1 cellular context compared by ENCODE assay signal in genomic region chr5:36079200-36079761, GRCh38.
A peak's percentile ranks its signal among the peaks of the same experiment; 100 is the strongest.
TF ChIP-seq lines count a peak whose summit lies in the region.

No MANE protein-coding gene starts in this region.

TF ChIP-seq in K562, 482 proteins besides CTCF, POLR2A, EP300 and RAD21 (continued from another document):
- no peak for TF ChIP-seq ZBTB12 (CRISPR knock-in tag; IDR thresholded peaks at IDR 0.05)
- TF ChIP-seq ZNF384 (IDR thresholded peaks at IDR 0.05; ENCODE audit: low read depth, low read length): no peak
- no peak for TF ChIP-seq ZNF639 (CRISPR knock-in tag; conservative IDR thresholded peaks at IDR 0.05 in 1 of 2, IDR thresholded peaks at IDR 0.05 in 1 of 2)
- peak; percentile 44; the same call in 1 of the 2 replicates for TF ChIP-seq RB1 (IDR thresholded peaks at IDR 0.05; ENCODE audit: low read depth)
- no peak for TF ChIP-seq NR2C2 (CRISPR knock-in tag; IDR thresholded peaks at IDR 0.05)
- no peak for TF ChIP-seq NR2C2 (tag; IDR thresholded peaks at IDR 0.05)
- no peak for TF ChIP-seq PCBP1 (IDR thresholded peaks at IDR 0.05; ENCODE audit: low read depth, low read length, poor library complexity, severe bottlenecking)
- TF ChIP-seq ZNF146 (CRISPR knock-in tag; IDR thresholded peaks at IDR 0.05; ENCODE audit: unreplicated experiment): no peak
- no peak for TF ChIP-seq NRF1 (conservative IDR thresholded peaks at IDR 0.05 in 1 of 2, IDR thresholded peaks at IDR 0.05 in 1 of 2)
- TF ChIP-seq THRB (CRISPR knock-in tag; conservative IDR thresholded peaks at IDR 0.05): no peak
- no peak for TF ChIP-seq PTTG1 (tag; IDR thresholded peaks at IDR 0.05; ENCODE audit: low read depth)
- TF ChIP-seq ZNF197 (CRISPR knock-in tag; IDR thresholded peaks at IDR 0.05; ENCODE audit: low read depth): no peak
TF ChIP-seq in K562: peak in this region for 3.
